25 cellular contexts compared by ENCODE assay signal in the genomic region with DNA sequence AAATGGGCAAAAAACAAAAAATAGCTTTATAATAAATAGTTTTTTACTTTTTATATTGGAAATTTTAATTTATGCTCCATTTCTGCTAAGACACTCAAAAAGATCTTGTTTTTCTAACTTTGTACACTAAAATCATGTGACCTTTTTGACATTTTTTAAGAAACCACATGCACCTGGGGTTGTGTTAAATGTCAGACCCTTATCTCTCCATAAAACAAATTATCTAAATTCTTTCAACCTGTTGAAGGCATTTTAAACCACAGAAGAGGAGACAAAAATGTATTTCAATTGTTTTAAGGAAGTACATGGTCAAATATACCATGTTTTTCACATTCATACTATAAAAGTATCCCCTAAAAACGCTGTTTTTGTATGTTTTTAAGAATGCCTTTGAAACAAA. TPM values are rescaled to one million over a fixed set of nuclear protein-coding genes. Genes with fewer than 3 reads are reported as not detected.
A peak's percentile ranks its signal among the peaks of the same experiment; 100 is the strongest.
DNase-seq lines count a peak whose midpoint lies in the region; ATAC-seq and TF ChIP-seq lines count a peak whose summit lies in the region.
"Had no signal": no experiment of that assay in that cellular context is flagged by ENCODE, and none has a peak within 500 bp of the region (broad histone marks: within the 10 kb centered on the region; RNA-seq: fewer than 3 reads in every experiment).

No MANE protein-coding gene starts in this region.

- H3K9ac ChIP-seq in Karpas-422 (ENCODE audit: low read length) = no peak overlapping the region

- no peak overlapping the region for H2AFZ ChIP-seq in Karpas-422 (ENCODE audit: low read length)
- H2AFZ ChIP-seq: PC-9 had no signal

- H3K9me3 ChIP-seq in Karpas-422 (ENCODE audit: low read length) (no peaks in the 10 kb centered on the region), T-helper 17 cell (ENCODE audit: control insufficient read depth, low read length, poor library complexity, severe bottlenecking) (no peaks in the 10 kb centered on the region)

- peaks cover 21% of the 10 kb centered on the region for H3K36me3 Mint-ChIP-seq in activated CD8-positive, alpha-beta T cell treated with anti-CD3 and anti-CD28 coated beads for 36 hours (ENCODE audit: low read depth)
- peaks cover 22% of the 10 kb centered on the region for H3K36me3 Mint-ChIP-seq in activated CD8-positive, alpha-beta T cell treated with anti-CD3 and anti-CD28 coated beads, Interleukin-2, amount 10 ng/mL, durations not matched to agents 7 days and 5 days (ENCODE audit: low read depth)
- peaks cover 9% of the 10 kb centered on the region for H3K36me3 Mint-ChIP-seq in T-helper 17 cell (ENCODE audit: low read depth)
- peaks cover 5 to 41% (median 38%) of the 10 kb centered on the region in 3 donors for H3K36me3 Mint-ChIP-seq in naive thymus-derived CD8-positive, alpha-beta T cell

- POLR2A ChIA-PET in activated CD8-positive, alpha-beta T cell treated with anti-CD3 and anti-CD28 coated beads for 36 hours (lab: Charles Lee) = interaction anchor here (0.6 kb wide), 1 partner anchor 386 kb away, joined by 4 read pairs; a partner anchor contains a TSS
- POLR2A ChIA-PET in activated CD8-positive, alpha-beta T cell treated with anti-CD3 and anti-CD28 coated beads, Interleukin-2, amount 10 ng/mL, durations not matched to agents 7 days and 5 days (lab: Charles Lee) = interaction anchor here (1.0 to 1.5 kb wide), 2 partner anchors 29 to 80 kb away, joined by 3 to 4 read pairs; a partner anchor contains a TSS
- POLR2A ChIA-PET in naive thymus-derived CD8-positive, alpha-beta T cell (lab: Charles Lee) = no interaction called here

- H3K9me3 Mint-ChIP-seq in activated CD8-positive, alpha-beta T cell treated with anti-CD3 and anti-CD28 coated beads for 36 hours = no peaks in the 10 kb centered on the region
- no peaks in the 10 kb centered on the region for H3K9me3 Mint-ChIP-seq in activated CD8-positive, alpha-beta T cell treated with anti-CD3 and anti-CD28 coated beads, Interleukin-2, amount 10 ng/mL, durations not matched to agents 7 days and 5 days (ENCODE audit: insufficient read depth)
- H3K9me3 Mint-ChIP-seq in naive thymus-derived CD8-positive, alpha-beta T cell = no peaks in the 10 kb centered on the region
- H3K9me3 Mint-ChIP-seq: activated T-helper 17 cell treated with anti-CD3 and anti-CD28 coated beads, Interleukin-2, amount 50 U/mL, for 72 hours; brain had no signal

- in situ Hi-C loops in KBM-7 (cut with MboI; ENCODE audit: low pct_unique_long_range_greater_than_20kb, low sequenced_read_pairs) = no loop called here

- TF ChIP-seq CTCF in activated CD8-positive, alpha-beta T cell treated with anti-CD3 and anti-CD28 coated beads for 36 hours (IDR thresholded peaks at IDR 0.05) = no peak

- CTCF ChIA-PET in activated CD8-positive, alpha-beta T cell treated with anti-CD3 and anti-CD28 coated beads for 36 hours (lab: Charles Lee) = no interaction called here
- CTCF ChIA-PET in activated CD8-positive, alpha-beta T cell treated with anti-CD3 and anti-CD28 coated beads, Interleukin-2, amount 10 ng/mL, durations not matched to agents 7 days and 5 days (lab: Charles Lee) = no interaction called here

- no peaks in the 10 kb centered on the region; the same call in 1 of the 2 replicates for H3K9me2 ChIP-seq in Karpas-422 (replicated peaks; ENCODE audit: insufficient read depth, low read length)

- 0 out of 2 replicates have a peak, but pooled peaks cover 10% of the 10 kb centered on the region for H3K79me2 ChIP-seq in Karpas-422 (ENCODE audit: low read length)

- intact Hi-C loops in activated CD8-positive, alpha-beta T cell treated with anti-CD3 and anti-CD28 coated beads for 36 hours (cut with micrococcal nuclease) = no loop called here

- H4K20me1 ChIP-seq in Karpas-422 (ENCODE audit: insufficient read depth, low read depth, low read length) = no peaks in the 10 kb centered on the region

- H3K4me3 ChIP-seq in Karpas-422 (ENCODE audit: low read length) = 0 out of 2 replicates have a peak overlapping the region, but pooled peaks have one; percentile 7
- H3K4me3 ChIP-seq: PC-9, skin epidermis had no signal

- H3K4me3 Mint-ChIP-seq in activated CD8-positive, alpha-beta T cell treated with anti-CD3 and anti-CD28 coated beads for 36 hours = no peak overlapping the region
- no peak overlapping the region for H3K4me3 Mint-ChIP-seq in activated CD8-positive, alpha-beta T cell treated with anti-CD3 and anti-CD28 coated beads, Interleukin-2, amount 10 ng/mL, durations not matched to agents 7 days and 5 days
- H3K4me3 Mint-ChIP-seq in T-helper 17 cell = no peak overlapping the region
- peak overlapping the region in 9 of 10 donors; percentile 2 to 64 (median 44) for H3K4me3 Mint-ChIP-seq in naive thymus-derived CD8-positive, alpha-beta T cell
- H3K4me3 Mint-ChIP-seq: activated CD4-positive, alpha-beta T cell treated with anti-CD3 and anti-CD28 coated beads for 36 hours; activated CD8-positive, alpha-beta memory T cell treated with anti-CD3 and anti-CD28 coated beads, Interleukin-2, amount 10 ng/mL, durations not matched to agents 7 days and 5 days; activated T-helper 17 cell treated with anti-CD3 and anti-CD28 coated beads, Interleukin-2, amount 50 U/mL, for 72 hours; brain had no signal

- H3K4me2 ChIP-seq in Karpas-422 (ENCODE audit: low read depth, low read length, poor library complexity, severe bottlenecking) = peak overlapping the region; percentile 48
- H3K4me2 ChIP-seq: PC-9 had no signal

- no peak for DNase-seq in activated CD8-positive, alpha-beta T cell treated with anti-CD3 and anti-CD28 coated beads for 36 hours
- no peak for DNase-seq in activated CD8-positive, alpha-beta T cell treated with anti-CD3 and anti-CD28 coated beads, Interleukin-2, amount 10 ng/mL, durations not matched to agents 7 days and 5 days
- DNase-seq in Karpas-422 = no peak
- no peak for DNase-seq in T-helper 17 cell
- DNase-seq in naive thymus-derived CD8-positive, alpha-beta T cell = peak in 2 of 10 donors; percentile 7 to 14
- DNase-seq in KBM-7 = no peak
- DNase-seq: activated CD4-positive, alpha-beta T cell treated with anti-CD3 and anti-CD28 coated beads for 36 hours; activated CD8-positive, alpha-beta memory T cell treated with anti-CD3 and anti-CD28 coated beads, Interleukin-2, amount 10 ng/mL, durations not matched to agents 7 days and 5 days; left cardiac atrium; mesendoderm; NCI-H1417; NCI-H2081 treated with DMSO at 0.1 percent for 48 hours; NCI-H345; NCI-H82; occipital lobe; PC-9; SHP77 treated with DMSO at 0.1 percent for 48 hours; T-helper 1 cell had no signal

- peaks cover 22% of the 10 kb centered on the region for H3K4me1 ChIP-seq in Karpas-422 (ENCODE audit: low read length)

- H3K36me3 ChIP-seq in Karpas-422 (ENCODE audit: insufficient read depth, low read length) = peaks cover 5% of the 10 kb centered on the region; the same call in 1 of the 2 replicates

- no peaks in the 10 kb centered on the region for H3K27me3 Mint-ChIP-seq in activated CD8-positive, alpha-beta T cell treated with anti-CD3 and anti-CD28 coated beads for 36 hours
- H3K27me3 Mint-ChIP-seq in activated CD8-positive, alpha-beta T cell treated with anti-CD3 and anti-CD28 coated beads, Interleukin-2, amount 10 ng/mL, durations not matched to agents 7 days and 5 days (ENCODE audit: low read depth) = no peaks in the 10 kb centered on the region
- no peaks in the 10 kb centered on the region for H3K27me3 Mint-ChIP-seq in T-helper 17 cell
- H3K27me3 Mint-ChIP-seq in naive thymus-derived CD8-positive, alpha-beta T cell = no peaks in the 10 kb centered on the region
- H3K27me3 Mint-ChIP-seq: activated CD4-positive, alpha-beta T cell treated with anti-CD3 and anti-CD28 coated beads for 36 hours; activated CD8-positive, alpha-beta memory T cell treated with anti-CD3 and anti-CD28 coated beads, Interleukin-2, amount 10 ng/mL, durations not matched to agents 7 days and 5 days; activated T-helper 17 cell treated with anti-CD3 and anti-CD28 coated beads, Interleukin-2, amount 50 U/mL, for 72 hours; brain had no signal

- peak overlapping the region; percentile 42 for H3K27ac ChIP-seq in Karpas-422 (ENCODE audit: low read length)
- H3K27ac ChIP-seq: epithelial cell of prostate, PC-9, skin epidermis had no signal

- H3K4me1 Mint-ChIP-seq in activated CD8-positive, alpha-beta T cell treated with anti-CD3 and anti-CD28 coated beads for 36 hours (ENCODE audit: low read depth) = peaks cover 16% of the 10 kb centered on the region
- H3K4me1 Mint-ChIP-seq in activated CD8-positive, alpha-beta T cell treated with anti-CD3 and anti-CD28 coated beads, Interleukin-2, amount 10 ng/mL, durations not matched to agents 7 days and 5 days (ENCODE audit: low read depth) = peaks cover 14% of the 10 kb centered on the region
- H3K4me1 Mint-ChIP-seq in T-helper 17 cell = peaks cover 11% of the 10 kb centered on the region
- peaks cover 8 to 32% (median 24%) of the 10 kb centered on the region in 4 donors for H3K4me1 Mint-ChIP-seq in naive thymus-derived CD8-positive, alpha-beta T cell
- H3K4me1 Mint-ChIP-seq: brain had no signal

- ATAC-seq in activated CD8-positive, alpha-beta T cell treated with anti-CD3 and anti-CD28 coated beads for 36 hours = no peak
- ATAC-seq in activated CD8-positive, alpha-beta T cell treated with anti-CD3 and anti-CD28 coated beads, Interleukin-2, amount 10 ng/mL, durations not matched to agents 7 days and 5 days = no peak
- ATAC-seq in T-helper 17 cell = peak; percentile 44
- ATAC-seq in naive thymus-derived CD8-positive, alpha-beta T cell = peak; percentile 39 to 50
- ATAC-seq in HG02870 (IDR thresholded peaks at IDR 0.05; ENCODE audit: unreplicated experiment) = no peak
- no peak for ATAC-seq in GM19397 (IDR thresholded peaks at IDR 0.05; ENCODE audit: unreplicated experiment)
- ATAC-seq: activated CD4-positive, alpha-beta T cell treated with anti-CD3 and anti-CD28 coated beads for 36 hours; activated CD8-positive, alpha-beta memory T cell treated with anti-CD3 and anti-CD28 coated beads, Interleukin-2, amount 10 ng/mL, durations not matched to agents 7 days and 5 days; activated T-helper 17 cell treated with anti-CD3 and anti-CD28 coated beads, Interleukin-2, amount 50 U/mL, for 72 hours; HepG2; left cardiac atrium had no signal

- H3K27ac Mint-ChIP-seq in activated CD8-positive, alpha-beta T cell treated with anti-CD3 and anti-CD28 coated beads for 36 hours = peak overlapping the region; percentile 13
- H3K27ac Mint-ChIP-seq in activated CD8-positive, alpha-beta T cell treated with anti-CD3 and anti-CD28 coated beads, Interleukin-2, amount 10 ng/mL, durations not matched to agents 7 days and 5 days = no peak overlapping the region
- H3K27ac Mint-ChIP-seq in T-helper 17 cell = peak overlapping the region; percentile 1
- peak overlapping the region in 7 of 10 donors; percentile 4 to 82 (median 56) for H3K27ac Mint-ChIP-seq in naive thymus-derived CD8-positive, alpha-beta T cell
- H3K27ac Mint-ChIP-seq: activated CD4-positive, alpha-beta T cell treated with anti-CD3 and anti-CD28 coated beads for 36 hours; activated CD8-positive, alpha-beta memory T cell treated with anti-CD3 and anti-CD28 coated beads, Interleukin-2, amount 10 ng/mL, durations not matched to agents 7 days and 5 days; activated T-helper 17 cell treated with anti-CD3 and anti-CD28 coated beads, Interleukin-2, amount 50 U/mL, for 72 hours; brain had no signal

- no peaks in the 10 kb centered on the region for H3K27me3 ChIP-seq in Karpas-422 (ENCODE audit: low read length)

RNA-seq across cellular contexts. Expression of a gene that starts 29.2 kb away (rescaled TPM):
- 10 to 100 TPM in 1 of 2 experiments, 1 to 10 TPM in 1; 9.2 to 10.4 TPM for total RNA-seq in activated CD8-positive, alpha-beta T cell treated with anti-CD3 and anti-CD28 coated beads for 36 hours
- 10 to 100 TPM; 27.5 to 29.7 TPM for total RNA-seq in activated CD8-positive, alpha-beta T cell treated with anti-CD3 and anti-CD28 coated beads, Interleukin-2, amount 10 ng/mL, durations not matched to agents 7 days and 5 days
- total RNA-seq in Karpas-422 (2014; rRNA removed; shearing (Covaris generic); ENCODE audit: low replicate concordance) = 40.7 and 44.8 TPM in 2 replicates
- total RNA-seq in T-helper 17 cell = 10 to 100 TPM; 24.6 to 26.1 TPM
- 10 to 100 TPM; 30.4 to 34.9 TPM for total RNA-seq in naive thymus-derived CD8-positive, alpha-beta T cell
- 1 to 10 TPM; 4.8 to 8.4 (median 6.0) TPM for polyA plus RNA-seq in naive thymus-derived CD8-positive, alpha-beta T cell

RNA-seq across cellular contexts. Expression of a gene that starts 29.7 kb away (rescaled TPM):
- 100 to 1,000 TPM; 149 to 154 TPM for total RNA-seq in activated CD8-positive, alpha-beta T cell treated with anti-CD3 and anti-CD28 coated beads for 36 hours
- total RNA-seq in activated CD8-positive, alpha-beta T cell treated with anti-CD3 and anti-CD28 coated beads, Interleukin-2, amount 10 ng/mL, durations not matched to agents 7 days and 5 days = 100 to 1,000 TPM; 292 to 300 TPM
- total RNA-seq in Karpas-422 (2014; rRNA removed; shearing (Covaris generic); ENCODE audit: low replicate concordance) = 99.1 and 173 TPM in 2 replicates
- 10 to 100 TPM; 61.1 to 77.8 TPM for total RNA-seq in T-helper 17 cell
- 10 to 100 TPM; 39.4 to 43.2 TPM for total RNA-seq in naive thymus-derived CD8-positive, alpha-beta T cell
- 10 to 100 TPM; 19.2 to 32.9 (median 29.0) TPM for polyA plus RNA-seq in naive thymus-derived CD8-positive, alpha-beta T cell

Comparison
In these comparisons a context has a peak if more than half of its experiments do, and no peak if none do; other contexts are left out.
1. ATAC-seq: peak in T-helper 17 cell (single experiment) and naive thymus-derived CD8-positive, alpha-beta T cell (2 of 2); none in activated CD8-positive, alpha-beta T cell treated with anti-CD3 and anti-CD28 coated beads for 36 hours (single experiment), activated CD8-positive, alpha-beta T cell treated with anti-CD3 and anti-CD28 coated beads, Interleukin-2, amount 10 ng/mL, durations not matched to agents 7 days and 5 days (single experiment), HG02870 (single experiment) and GM19397 (single experiment).
2. H3K4me3 Mint-ChIP-seq: peak in naive thymus-derived CD8-positive, alpha-beta T cell (9 of 10); none in activated CD8-positive, alpha-beta T cell treated with anti-CD3 and anti-CD28 coated beads for 36 hours (single experiment), activated CD8-positive, alpha-beta T cell treated with anti-CD3 and anti-CD28 coated beads, Interleukin-2, amount 10 ng/mL, durations not matched to agents 7 days and 5 days (single experiment) and T-helper 17 cell (single experiment).